Comparison of ENCODE assay signal across 13 cellular contexts in genomic region chr14:29857545-29857944, GRCh38.
A peak's percentile ranks its signal among the peaks of the same experiment; 100 is the strongest.
DNase-seq lines count a peak whose midpoint lies in the region; ATAC-seq, FAIRE-seq and TF ChIP-seq lines count a peak whose summit lies in the region.
"Had no signal": no experiment of that assay in that cellular context is flagged by ENCODE, and none has a peak within 500 bp of the region (broad histone marks: within the 10 kb centered on the region; RNA-seq: fewer than 3 reads in every experiment).

No MANE protein-coding gene starts in this region.

- H3K27ac Mint-ChIP-seq in osteocyte (ENCODE audit: unreplicated experiment) = no peak overlapping the region
- H3K27ac Mint-ChIP-seq: CD14-positive monocyte had no signal

- in situ Hi-C loops in ACHN (cut with HindIII; ENCODE audit: low pct_ligation_motif_present, low pct_unique_long_range_greater_than_20kb, low sequenced_read_pairs) = no loop called here

- H3K27me3 Mint-ChIP-seq in osteocyte (ENCODE audit: unreplicated experiment) = no peaks in the 10 kb centered on the region

- DNase-seq in GM18507 (ENCODE audit: extremely low spot score, insufficient read length, low read depth) = peak; percentile 4
- no peak for DNase-seq in osteocyte (ENCODE audit: extremely low spot score, unreplicated experiment)
- DNase-seq in NOMO-1 treated with DMSO at 0.1 percent for 48 hours (lab: John Stamatoyannopoulos, UW; ENCODE audit: unreplicated experiment) = no peak
- DNase-seq in ACHN = no peak
- DNase-seq: amygdala; effector memory CD4-positive, alpha-beta T cell; mammary epithelial cell; NCI-H1417 had no signal

- TF ChIP-seq CTCF in osteocyte (IDR thresholded peaks at IDR 0.05) = no peak

- peaks cover 2% of the 10 kb centered on the region for H3K36me3 Mint-ChIP-seq in osteocyte (ENCODE audit: unreplicated experiment)
- H3K36me3 Mint-ChIP-seq: CD14-positive monocyte had no signal

- H3K4me3 Mint-ChIP-seq in osteocyte (ENCODE audit: unreplicated experiment) = no peak overlapping the region
- H3K4me3 Mint-ChIP-seq: CD14-positive monocyte had no signal

- no peak for FAIRE-seq in GM18507 (lab: Jason Lieb, UNC)

- peaks cover 10% of the 10 kb centered on the region for H3K9me3 Mint-ChIP-seq in osteocyte (ENCODE audit: unreplicated experiment)

- H3K4me1 Mint-ChIP-seq in osteocyte (ENCODE audit: unreplicated experiment) = no peaks in the 10 kb centered on the region

- ATAC-seq in GM19467 (IDR thresholded peaks at IDR 0.05; ENCODE audit: unreplicated experiment) = peak; percentile 59
- peak; percentile 80 for ATAC-seq in HG02970 (IDR thresholded peaks at IDR 0.05; ENCODE audit: low FRiP score, unreplicated experiment)
- ATAC-seq in HG03575 (IDR thresholded peaks at IDR 0.05; ENCODE audit: extremely low read depth, insufficient number of reproducible peaks, low FRiP score, unreplicated experiment) = peak; percentile 54
- ATAC-seq in esophagus mucosa = no peak
